In the genomic region with DNA sequence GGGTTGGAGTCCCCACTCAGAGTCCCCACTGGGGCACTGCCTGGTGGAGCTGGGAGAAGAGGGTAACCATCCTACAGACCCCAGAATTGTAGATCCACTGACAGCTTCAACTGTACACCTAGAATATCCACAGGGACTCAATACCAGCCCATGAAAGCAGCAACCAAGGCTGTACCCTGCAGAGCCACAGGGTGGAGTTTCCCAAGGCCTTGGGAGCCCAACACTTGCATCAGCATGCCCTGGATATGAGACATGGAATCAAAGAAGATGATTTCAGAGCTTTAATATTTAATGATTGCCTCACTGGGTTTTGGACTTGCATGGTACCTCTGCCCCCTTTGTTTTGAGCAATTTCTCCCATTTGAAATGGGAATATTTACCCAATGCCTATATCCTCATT, we compare ENCODE assay signal across 12 cellular contexts.
"Had no signal": no experiment of that assay in that cellular context is flagged by ENCODE, and none has a peak within 500 bp of the region (broad histone marks: within the 10 kb centered on the region; RNA-seq: fewer than 3 reads in every experiment).

No MANE protein-coding gene starts in this region.

- H3K27me3 ChIP-seq: adrenal gland, thyroid gland, uterus had no signal

- H3K9me3 ChIP-seq: adrenal gland, thyroid gland, uterus had no signal

- DNase-seq: activated CD4-positive, alpha-beta T cell treated with anti-CD3 and anti-CD28 coated beads for 48 hours; activated naive CD4-positive, alpha-beta T cell treated with anti-CD3 and anti-CD28 coated beads, Interleukin-2, amount 10 ng/mL, durations not matched to agents 7 days and 5 days; adrenal gland; cerebellar nuclear complex; glutamatergic neuron; left cardiac atrium; naive thymus-derived CD4-positive, alpha-beta T cell; right cardiac atrium; thyroid gland; uterus had no signal

- H3K4me3 ChIP-seq: adrenal gland, smooth muscle cell, thyroid gland, uterus had no signal

- H3K36me3 ChIP-seq: adrenal gland, thyroid gland had no signal

- ATAC-seq: left cardiac atrium; naive thymus-derived CD4-positive, alpha-beta T cell; right cardiac atrium; stimulated activated effector memory CD8-positive, alpha-beta T cell treated with anti-CD3 and anti-CD28 coated beads, Interleukin-12 subunit alpha, Interleukin-12 subunit beta, amount 100 ng/mL, for 72 hours had no signal
